ENCODE assay signal across 14 cellular contexts in genomic region chr5:39121922-39122321, GRCh38.
"Had no signal": no experiment of that assay in that cellular context is flagged by ENCODE, and none has a peak within 500 bp of the region (broad histone marks: within the 10 kb centered on the region; RNA-seq: fewer than 3 reads in every experiment).

No MANE protein-coding gene starts in this region.

- H3K4me1 Mint-ChIP-seq: nephron progenitor cell; stimulated activated naive B cell treated with anti-CD40 and anti-IgM and Interleukin-4, amounts not matched to agents 10 μg/mL and 1 μg/mL and 100 μg/mL, for 72 hours; WTC11 had no signal

- H3K27me3 ChIP-seq: spleen, upper lobe of left lung had no signal

- H3K4me3 ChIP-seq: left lung, mucosa of descending colon, spleen, upper lobe of left lung had no signal

- H3K36me3 Mint-ChIP-seq: stimulated activated naive B cell treated with anti-CD40 and anti-IgM and Interleukin-4, amounts not matched to agents 10 μg/mL and 1 μg/mL and 100 μg/mL, for 72 hours; WTC11 had no signal

- H3K27me3 Mint-ChIP-seq: activated CD4-positive, alpha-beta T cell treated with anti-CD3 and anti-CD28 coated beads, Interleukin-2, amount 10 ng/mL, durations not matched to agents 7 days and 5 days; stimulated activated naive B cell treated with anti-CD40 and anti-IgM and Interleukin-4, amounts not matched to agents 10 μg/mL and 1 μg/mL and 100 μg/mL, for 72 hours had no signal

- H3K4me3 Mint-ChIP-seq: activated CD4-positive, alpha-beta T cell treated with anti-CD3 and anti-CD28 coated beads, Interleukin-2, amount 10 ng/mL, durations not matched to agents 7 days and 5 days; nephron progenitor cell; stimulated activated naive B cell treated with anti-CD40 and anti-IgM and Interleukin-4, amounts not matched to agents 10 μg/mL and 1 μg/mL and 100 μg/mL, for 72 hours; T-helper 1 cell treated with Interleukin-12 subunit alpha and Interleukin-12 subunit beta and Interleukin-4 antibody, amounts not matched to agents 30 μg/mL and 1 μg/mL, for 36 hours; WTC11 had no signal

- ATAC-seq: left lung; mucosa of descending colon; sciatic nerve; SK-N-SH treated with all-trans-retinoic acid at 6 μM for 48 hours; stimulated activated naive B cell treated with anti-CD40 and anti-IgM and Interleukin-4, amounts not matched to agents 10 μg/mL and 1 μg/mL and 100 μg/mL, for 72 hours; WTC11 had no signal

- DNase-seq: activated CD4-positive, alpha-beta T cell treated with anti-CD3 and anti-CD28 coated beads, Interleukin-2, amount 10 ng/mL, durations not matched to agents 7 days and 5 days; effector CD4-positive, alpha-beta T cell; left lung; mucosa of descending colon; nephron progenitor cell; spleen; stimulated activated CD4-positive, alpha-beta T cell treated with anti-CD3 and anti-CD28 coated beads, Interleukin-1b, Interleukin-23, amount 100 ng/mL, for 48 hours; stimulated activated naive B cell treated with anti-CD40 and anti-IgM and Interleukin-4, amounts not matched to agents 10 μg/mL and 1 μg/mL and 100 μg/mL, for 72 hours; upper lobe of left lung had no signal

- H3K4me1 ChIP-seq: left lung, spleen, upper lobe of left lung had no signal

- H3K9me3 Mint-ChIP-seq: activated CD4-positive, alpha-beta T cell treated with anti-CD3 and anti-CD28 coated beads, Interleukin-2, amount 10 ng/mL, durations not matched to agents 7 days and 5 days; nephron progenitor cell; stimulated activated naive B cell treated with anti-CD40 and anti-IgM and Interleukin-4, amounts not matched to agents 10 μg/mL and 1 μg/mL and 100 μg/mL, for 72 hours; T-helper 1 cell treated with Interleukin-12 subunit alpha and Interleukin-12 subunit beta and Interleukin-4 antibody, amounts not matched to agents 30 μg/mL and 1 μg/mL, for 36 hours; WTC11 had no signal

- H3K27ac Mint-ChIP-seq: activated CD4-positive, alpha-beta T cell treated with anti-CD3 and anti-CD28 coated beads, Interleukin-2, amount 10 ng/mL, durations not matched to agents 7 days and 5 days; nephron progenitor cell; stimulated activated naive B cell treated with anti-CD40 and anti-IgM and Interleukin-4, amounts not matched to agents 10 μg/mL and 1 μg/mL and 100 μg/mL, for 72 hours; T-helper 1 cell treated with Interleukin-12 subunit alpha and Interleukin-12 subunit beta and Interleukin-4 antibody, amounts not matched to agents 30 μg/mL and 1 μg/mL, for 36 hours; WTC11 had no signal

- H3K9me3 ChIP-seq: left lung, mucosa of descending colon, spleen, upper lobe of left lung had no signal

- FAIRE-seq: keratinocyte had no signal

- H3K27ac ChIP-seq: left lung, spleen, upper lobe of left lung had no signal
